In genomic region chr15:63502843-63503738, GRCh38 we compare ENCODE assay signal across 8 cellular contexts. TPM values are rescaled to one million over a fixed set of nuclear protein-coding genes. Genes with fewer than 3 reads are reported as not detected.
A peak's percentile ranks its signal among the peaks of the same experiment; 100 is the strongest.
DNase-seq lines count a peak whose midpoint lies in the region; ATAC-seq and TF ChIP-seq lines count a peak whose summit lies in the region.

No MANE protein-coding gene starts in this region.

- CTCF ChIA-PET in Caco-2 (lab: Charles Lee): interaction anchor here (1.0 to 3.8 kb wide), 2 partner anchors 16 to 36 kb away, joined by 6 to 17 read pairs; no protein-coding TSS in a partner anchor

- H3K36me3 Mint-ChIP-seq in Caco-2 (ENCODE audit: insufficient read depth, unreplicated experiment): peaks cover 17% of the 10 kb centered on the region

- H3K27ac Mint-ChIP-seq in Caco-2 (ENCODE audit: unreplicated experiment): peak overlapping the region; percentile 94

- peak; percentile 48 for ATAC-seq in GM21576 (IDR thresholded peaks at IDR 0.05; ENCODE audit: unreplicated experiment)

- no peaks in the 10 kb centered on the region for H3K36me3 ChIP-seq in Caco-2 (ENCODE audit: control insufficient read depth, insufficient read depth, low read length)

- H3K27me3 ChIP-seq in Caco-2 (replicated peaks; ENCODE audit: control insufficient read depth, insufficient read depth, low read length): no peaks in the 10 kb centered on the region

- POLR2A ChIA-PET in Caco-2 (lab: Charles Lee): interaction anchor here (0.9 to 1.3 kb wide), 4 partner anchors 10 to 43 kb away, joined by 4 to 12 read pairs (median 6); no protein-coding TSS in a partner anchor

- TF ChIP-seq CTCF in Caco-2 (IDR thresholded peaks at IDR 0.05; ENCODE audit: insufficient read depth in 1 of 2, low read depth in 1 of 2, low read length in 1 of 2, severe bottlenecking in 1 of 2, unreplicated experiment in 1 of 2) (no peak), WI38 (IDR thresholded peaks at IDR 0.05; ENCODE audit: low read depth, low read length) (no peak), cardiac fibroblast (IDR thresholded peaks at IDR 0.05; ENCODE audit: low read depth, low read length) (no peak)

- no peaks in the 10 kb centered on the region for H3K27me3 Mint-ChIP-seq in Caco-2 (ENCODE audit: insufficient read depth, unreplicated experiment)

- no peaks in the 10 kb centered on the region for H3K9me3 ChIP-seq in Caco-2

- H3K4me3 ChIP-seq in Caco-2 (ENCODE audit: low read depth, low read length) (peak overlapping the region; percentile 65), WI38 (ENCODE audit: low read depth, low read length) (peak overlapping the region; percentile 65), cardiac fibroblast (replicated peaks in 1 of 2; ENCODE audit: low read depth in 2 of 2, low read length in 2 of 2) (peak overlapping the region; percentile 57 to 58)

- intact Hi-C loops in Caco-2 (cut with micrococcal nuclease; ENCODE audit: unreplicated experiment): loop anchor here (1.0 to 5.0 kb wide), 4 partner anchors 16 to 589 kb away; partner anchors contain the start of gene CIAO2A

- H3K4me1 Mint-ChIP-seq in Caco-2 (ENCODE audit: low read depth, unreplicated experiment): peaks cover 28% of the 10 kb centered on the region

- H3K4me3 Mint-ChIP-seq in Caco-2 (ENCODE audit: unreplicated experiment): peak overlapping the region; percentile 78

- H3K4me1 ChIP-seq in Caco-2: peaks cover 15% of the 10 kb centered on the region

- H3K9me3 Mint-ChIP-seq in Caco-2 (ENCODE audit: unreplicated experiment): no peaks in the 10 kb centered on the region

- BruUV-seq in Caco-2 (replicated peaks; lab: Mats Ljungman, UMichigan): no TSS peak

- DNase-seq in Caco-2 (peak; percentile 95 to 97), HuH-7.5 (ENCODE audit: low spot score) (peak; percentile 49), cardiac fibroblast (ENCODE audit: low read depth in 2 of 2) (peak; percentile 98 to 99), kidney tubule cell (ENCODE audit: low spot score) (peak; percentile 99), NCI-H526 (lab: John Stamatoyannopoulos, UW) (no peak)
- DNase-seq in stimulated activated CD4-positive, alpha-beta T cell treated with anti-CD3 and anti-CD28 coated beads, Interleukin-1b, Interleukin-23, amount 100 ng/mL, for 1 hour (ENCODE audit: low read depth in 2 of 2): peak; percentile 34 to 41

RNA-seq across cellular contexts. Expression of gene USP3, which starts 1.3 kb away (rescaled TPM):
- total RNA-seq in Caco-2 (2022): 54.2 and 58.6 TPM in 2 replicates

Comparison
In these comparisons a context has a peak if more than half of its experiments do, and no peak if none do; other contexts are left out.
1. DNase-seq: peak in Caco-2 (2 of 2), HuH-7.5 (single experiment), cardiac fibroblast (2 of 2), kidney tubule cell (single experiment) and stimulated activated CD4-positive, alpha-beta T cell treated with anti-CD3 and anti-CD28 coated beads, Interleukin-1b, Interleukin-23, amount 100 ng/mL, for 1 hour (2 of 2); none in NCI-H526 (0 of 2).
2. Peak in every context shown above with its lines, with median percentiles within 50 percentile points of each other: H3K4me3 ChIP-seq.